ENCODE assay signal across 1 cellular context in genomic region chr2:111120253-111121027, GRCh38.
TF ChIP-seq lines count a peak whose summit lies in the region.

Gene BCL2L11, plus strand, starts transcription at chr2:111120914. Its CDS starts 2,832 bp downstream, at chr2:111123746.

TF ChIP-seq in HEK293, 187 proteins besides CTCF, POLR2A, EP300 and RAD21 (continued from another document and continues in another):
- TF ChIP-seq ZSCAN18 (tag by site-specific recombination; IDR thresholded peaks at IDR 0.05) (no peak), KLF10 (tag by site-specific recombination; IDR thresholded peaks at IDR 0.05) (0 out of 2 replicates have a peak, but pooled peaks have one; percentile 49), YY1 (tag by site-specific recombination; IDR thresholded peaks at IDR 0.05) (peak; percentile 74; the same call in 1 of the 2 replicates), MEIS1 (CRISPR knock-in tag; IDR thresholded peaks at IDR 0.05; ENCODE audit: borderline replicate concordance) (peak; percentile 5; the same call in 1 of the 2 replicates), ZNF423 (tag by site-specific recombination; IDR thresholded peaks at IDR 0.05) (no peak), ZNF837 (tag by site-specific recombination; IDR thresholded peaks at IDR 0.05) (no peak), ZSCAN30 (tag by site-specific recombination; IDR thresholded peaks at IDR 0.05) (peak; percentile 56; the same call in 1 of the 2 replicates), SP7 (tag by site-specific recombination; IDR thresholded peaks at IDR 0.05) (peak; percentile 64), PATZ1 (tag by site-specific recombination; IDR thresholded peaks at IDR 0.05) (peak; percentile 50), ZBTB10 (tag by site-specific recombination; IDR thresholded peaks at IDR 0.05) (peak; percentile 49; the same call in 1 of the 2 replicates), ZNF19 (tag by site-specific recombination; IDR thresholded peaks at IDR 0.05; ENCODE audit: low read depth) (no peak), BCL11A (tag by site-specific recombination; IDR thresholded peaks at IDR 0.05; ENCODE audit: low read depth) (peak; percentile 45; the same call in 1 of the 2 replicates), ZBTB44 (tag by site-specific recombination; IDR thresholded peaks at IDR 0.05) (peak; percentile 58; the same call in 1 of the 2 replicates), GLI2 (tag by site-specific recombination; IDR thresholded peaks at IDR 0.05; ENCODE audit: borderline replicate concordance, low read depth) (no peak), ZNF843 (tag by site-specific recombination; IDR thresholded peaks at IDR 0.05) (peak; percentile 57), KLF16 (tag by site-specific recombination; IDR thresholded peaks at IDR 0.05) (no peak; the same call in 1 of the 2 replicates), ZFP41 (tag by site-specific recombination; IDR thresholded peaks at IDR 0.05; ENCODE audit: borderline replicate concordance) (no peak), FEZF1 (tag by site-specific recombination; IDR thresholded peaks at IDR 0.05) (0 out of 2 replicates have a peak, but pooled peaks have one; percentile 33), ZNF24 (tag by site-specific recombination; IDR thresholded peaks at IDR 0.05) (0 out of 2 replicates have a peak, but pooled peaks have one; percentile 20), ZNF184 (tag by site-specific recombination; IDR thresholded peaks at IDR 0.05) (0 out of 2 replicates have a peak, but pooled peaks have one; percentile 5), ZNF518A (tag by site-specific recombination; conservative IDR thresholded peaks at IDR 0.05; ENCODE audit: low read depth) (no peak), TSHZ1 (tag by site-specific recombination; IDR thresholded peaks at IDR 0.05; ENCODE audit: borderline replicate concordance) (peak; percentile 66; the same call in 1 of the 2 replicates), ZBTB48 (tag by site-specific recombination; IDR thresholded peaks at IDR 0.05) (peak; percentile 84; the same call in 1 of the 2 replicates), KLF1 (tag by site-specific recombination; IDR thresholded peaks at IDR 0.05) (0 out of 2 replicates have a peak, but pooled peaks have one; percentile 3), PRDM4 (tag by site-specific recombination; IDR thresholded peaks at IDR 0.05) (0 out of 2 replicates have a peak, but pooled peaks have one; percentile 48), ZNF692 (tag by site-specific recombination; IDR thresholded peaks at IDR 0.05) (peak; percentile 84), YY2 (tag by site-specific recombination; IDR thresholded peaks at IDR 0.05) (0 out of 2 replicates have a peak, but pooled peaks have one; percentile 29), ZNF350 (tag by site-specific recombination; IDR thresholded peaks at IDR 0.05) (no peak), ZIC2 (tag by site-specific recombination; IDR thresholded peaks at IDR 0.05) (peak; percentile 83), ZBTB8A (tag by site-specific recombination; IDR thresholded peaks at IDR 0.05) (peak; percentile 83), ZEB2 (tag by site-specific recombination; IDR thresholded peaks at IDR 0.05) (peak; percentile 94), ZNF18 (tag by site-specific recombination; IDR thresholded peaks at IDR 0.05) (peak; percentile 98)
